8 cellular contexts compared by ENCODE assay signal in genomic region chrX:15882704-15883539, GRCh38. TPM values are rescaled to one million over a fixed set of nuclear protein-coding genes. Genes with fewer than 3 reads are reported as not detected.
DNase-seq lines count a peak whose midpoint lies in the region; ATAC-seq and TF ChIP-seq lines count a peak whose summit lies in the region.

No MANE protein-coding gene starts in this region.

- H4K20me1 ChIP-seq in osteoblast (ENCODE audit: insufficient read depth, low read length) = no peaks in the 10 kb centered on the region

- H3K27me3 ChIP-seq in osteoblast (ENCODE audit: insufficient read depth, low read length) = no peaks in the 10 kb centered on the region

- DNase-seq in EL = peak; percentile 61
- peak; percentile 93 for DNase-seq in HT1080 (ENCODE audit: low read depth)
- DNase-seq in dermis blood vessel endothelial cell = peak; percentile 23
- DNase-seq in dedifferentiated amniotic fluid mesenchymal stem cell (ENCODE audit: extremely low spot score) = no peak
- DNase-seq in hippocampal formation (lab: John Stamatoyannopoulos, UW) = no peak
- no peak for DNase-seq in osteoblast (ENCODE audit: insufficient read length, low spot score, missing footprints)
- no peak for DNase-seq in stimulated activated CD4-positive, alpha-beta T cell treated with anti-CD3 and anti-CD28 coated beads, Interleukin-4, amount 100 ng/mL, for 4 hours

- H3K4me3 ChIP-seq in osteoblast (ENCODE audit: insufficient read depth, low read length) = no peak overlapping the region

- no peaks in the 10 kb centered on the region for H3K36me3 ChIP-seq in osteoblast (ENCODE audit: insufficient read depth, low read length)

- ATAC-seq in GM21529 (IDR thresholded peaks at IDR 0.05; ENCODE audit: unreplicated experiment) = peak; percentile 84

- H3K27ac ChIP-seq in osteoblast (ENCODE audit: low read depth, low read length) = no peak overlapping the region

- no peaks in the 10 kb centered on the region for H3K79me2 ChIP-seq in osteoblast (ENCODE audit: insufficient read depth, low read length)

- H3K4me2 ChIP-seq in osteoblast (ENCODE audit: insufficient read depth, low read length) = no peak overlapping the region

- TF ChIP-seq CTCF in osteoblast (IDR thresholded peaks at IDR 0.05; ENCODE audit: extremely low read depth, low read depth, low read length) = no peak

- H3K9me3 ChIP-seq in osteoblast (ENCODE audit: low read depth, low read length) = no peaks in the 10 kb centered on the region

- no peak overlapping the region for H2AFZ ChIP-seq in osteoblast (ENCODE audit: low read length)

- H3K4me1 ChIP-seq in osteoblast (ENCODE audit: insufficient read depth, low read length) = no peaks in the 10 kb centered on the region

RNA-seq across cellular contexts. Expression of gene AP1S2, which starts 28.3 kb away (rescaled TPM):
- total RNA-seq in HT1080 (2014; rRNA removed; shearing (Covaris generic)) = 63.3 and 67.6 TPM in 2 replicates
- polyA plus RNA-seq in HT1080 (2015; cell fraction: cytosol; rRNA removed) = 32.0 and 43.8 TPM in 2 replicates
- 17.7 and 20.5 TPM in 2 replicates for polyA plus RNA-seq in HT1080 (2015; cell fraction: nucleus; rRNA removed)
- total RNA-seq in dermis blood vessel endothelial cell (133 and 158 TPM in 2 replicates), osteoblast (14.8 and 15.9 TPM in 2 replicates)

Comparison
In these comparisons a context has a peak if more than half of its experiments do, and no peak if none do; other contexts are left out.
1. DNase-seq: peak in EL (single experiment), HT1080 (single experiment) and dermis blood vessel endothelial cell (single experiment); none in dedifferentiated amniotic fluid mesenchymal stem cell (single experiment), hippocampal formation (0 of 2), osteoblast (single experiment) and stimulated activated CD4-positive, alpha-beta T cell treated with anti-CD3 and anti-CD28 coated beads, Interleukin-4, amount 100 ng/mL, for 4 hours (0 of 2).